In genomic region chr17:32253117-32253611, GRCh38 we compare ENCODE assay signal across 9 cellular contexts. TPM values are rescaled to one million over a fixed set of nuclear protein-coding genes. Genes with fewer than 3 reads are reported as not detected.
DNase-seq lines count a peak whose midpoint lies in the region; ATAC-seq, FAIRE-seq and TF ChIP-seq lines count a peak whose summit lies in the region.
"Had no signal": no experiment of that assay in that cellular context is flagged by ENCODE, and none has a peak within 500 bp of the region (broad histone marks: within the 10 kb centered on the region; RNA-seq: fewer than 3 reads in every experiment).

No MANE protein-coding gene starts in this region.

- peak overlapping the region; percentile 65 for H2AFZ ChIP-seq in IMR-90 (replicated peaks; ENCODE audit: low read length, poor library complexity)

- no peak overlapping the region for H4K91ac ChIP-seq in IMR-90 (ENCODE audit: insufficient read depth, low read depth, low read length)

- TF ChIP-seq RAD21 in IMR-90 (IDR thresholded peaks at IDR 0.05; ENCODE audit: low read length) = peak; percentile 99

- H4K8ac ChIP-seq in IMR-90 (ENCODE audit: low read depth in 2 of 2, low read length in 2 of 2) = no peak overlapping the region

- CTCF ChIA-PET in IMR-90 (lab: Yijun Ruan, JAX) = interaction anchor here (0.5 to 1.2 kb wide), 8 partner anchors 25 to 93 kb away, joined by 3 to 6 read pairs (median 4); no protein-coding TSS in a partner anchor

- no peaks in the 10 kb centered on the region for H3K9me3 ChIP-seq in IMR-90 (ENCODE audit: control insufficient read depth, insufficient read depth, low read length)

- POLR2A ChIA-PET in IMR-90 (lab: Charles Lee; ENCODE audit: unreplicated experiment) = no interaction called here

- no peak overlapping the region for H2BK120ac ChIP-seq in IMR-90 (ENCODE audit: low read depth, low read length)

- TF ChIP-seq CTCF in IMR-90 (conservative IDR thresholded peaks at IDR 0.05; ENCODE audit: low read depth, low read length) (peak; percentile 98), neural crest cell (conservative IDR thresholded peaks at IDR 0.05) (peak; percentile 97)

- no peak overlapping the region for H3K18ac ChIP-seq in IMR-90 (ENCODE audit: low read depth, low read length)

- no peaks in the 10 kb centered on the region for H3K79me1 ChIP-seq in IMR-90 (ENCODE audit: low read depth in 1 of 2, low read length in 2 of 2)

- H3K27ac ChIP-seq in IMR-90 (ENCODE audit: insufficient read depth, low read length) = no peak overlapping the region

- no peak overlapping the region for H4K5ac ChIP-seq in IMR-90 (ENCODE audit: low read depth, low read length)

- no peak overlapping the region for H3K23ac ChIP-seq in IMR-90 (ENCODE audit: low read depth, low read length)

- intact Hi-C loops in IMR-90 (cut with micrococcal nuclease) = loop anchor here (1.0 to 10.0 kb wide), 3 partner anchors 66 to 504 kb away; partner anchors contain the start of gene PSMD11

- H2BK15ac ChIP-seq in IMR-90 (ENCODE audit: low read depth, low read length) = no peak overlapping the region

- H3K4me2 ChIP-seq in IMR-90 (ENCODE audit: low read depth, low read length) = no peak overlapping the region

- peaks cover 5% of the 10 kb centered on the region; the same call in 1 of the 2 replicates for H3K4me1 ChIP-seq in IMR-90 (ENCODE audit: control insufficient read depth, insufficient read depth, low read length)

- no peak overlapping the region for H2BK20ac ChIP-seq in IMR-90 (ENCODE audit: low read depth, low read length)

- peaks cover 3% of the 10 kb centered on the region for H3K27me3 Mint-ChIP-seq in neural crest cell (ENCODE audit: low read depth)
- H3K27me3 Mint-ChIP-seq: activated naive CD4-positive, alpha-beta T cell treated with anti-CD3 and anti-CD28 coated beads, Interleukin-2, amount 50 U/mL, for 24 hours had no signal

- no peaks in the 10 kb centered on the region for H3K36me3 ChIP-seq in IMR-90 (ENCODE audit: control insufficient read depth, insufficient read depth, low read length)

- dilution Hi-C loops in IMR-90 (cut with HindIII; ENCODE audit: low sequenced_read_pairs, unreplicated experiment) = no loop called here

- peak; percentile 97 for ATAC-seq in IMR-90 (ENCODE audit: low read depth)
- ATAC-seq in HG03378 (IDR thresholded peaks at IDR 0.05; ENCODE audit: unreplicated experiment) = no peak

- no peak overlapping the region for H2BK5ac ChIP-seq in IMR-90 (ENCODE audit: low read depth, low read length, poor library complexity, severe bottlenecking)

- H3K4me3 ChIP-seq in IMR-90 (ENCODE audit: insufficient read depth, low read depth, low read length) = no peak overlapping the region

- H3K36me3 Mint-ChIP-seq in neural crest cell (ENCODE audit: low read depth) = no peaks in the 10 kb centered on the region
- H3K36me3 Mint-ChIP-seq: activated naive CD4-positive, alpha-beta T cell treated with anti-CD3 and anti-CD28 coated beads, Interleukin-2, amount 50 U/mL, for 24 hours had no signal

- H3K14ac ChIP-seq in IMR-90 (replicated peaks; ENCODE audit: low read depth, low read length) = no peak overlapping the region

- no peaks in the 10 kb centered on the region for H3K9me3 Mint-ChIP-seq in neural crest cell
- H3K9me3 Mint-ChIP-seq: activated naive CD4-positive, alpha-beta T cell treated with anti-CD3 and anti-CD28 coated beads, Interleukin-2, amount 50 U/mL, for 24 hours had no signal

- WGBS in IMR-90 (ENCODE audit: extremely low coverage in 2 of 2, insufficient read length in 1 of 2), 2 experiments = no CpG with 5 or more reads among the region's 12 CpGs

- no peak overlapping the region for H2AK5ac ChIP-seq in IMR-90 (ENCODE audit: low read depth, low read length)

- in situ Hi-C loops in IMR-90 (cut with MboI; ENCODE audit: low sequenced_read_pairs) = no loop called here

- no peaks in the 10 kb centered on the region for H4K20me1 ChIP-seq in IMR-90 (ENCODE audit: insufficient read depth, low read length)

- no peak overlapping the region for H3K9ac ChIP-seq in IMR-90 (ENCODE audit: low read depth, low read length)

- no peak for FAIRE-seq in RCC 7860 (lab: Jason Lieb, UNC)

- H3K56ac ChIP-seq in IMR-90 (ENCODE audit: extremely low read depth, insufficient read depth, low read length) = no peak overlapping the region

- H3K4ac ChIP-seq in IMR-90 (ENCODE audit: low read depth, low read length) = no peak overlapping the region

- H3K9me1 ChIP-seq in IMR-90 (ENCODE audit: insufficient read depth, low read length) = peaks cover 3% of the 10 kb centered on the region; the same call in 1 of the 2 replicates

- no peak overlapping the region for H3K27ac Mint-ChIP-seq in neural crest cell (ENCODE audit: unreplicated experiment)
- H3K27ac Mint-ChIP-seq: activated naive CD4-positive, alpha-beta T cell treated with anti-CD3 and anti-CD28 coated beads, Interleukin-2, amount 50 U/mL, for 24 hours had no signal

- peaks cover 4% of the 10 kb centered on the region; the same call in 1 of the 2 replicates for H3K27me3 ChIP-seq in IMR-90 (ENCODE audit: control insufficient read depth, insufficient read depth, low read length)

- DNase-seq in DMS79 (lab: John Stamatoyannopoulos, UW) (peak; percentile 45), IMR-90 (peak; percentile 65), RCC 7860 (ENCODE audit: low spot score) (peak; percentile 56), fibroblast of peridontal ligament (ENCODE audit: extremely low read depth) (peak; percentile 75), neural crest cell (ENCODE audit: low read depth, low spot score) (peak; percentile 78), stromal cell of bone marrow (ENCODE audit: low read depth) (peak; percentile 58)
- peak; percentile 83 to 86 for DNase-seq in activated T-cell treated with anti-CD3 and anti-CD28 coated beads, Interleukin-2, amount 50 U/mL, for 48 hours

- no peak overlapping the region for H3K4me3 Mint-ChIP-seq in neural crest cell
- H3K4me3 Mint-ChIP-seq: activated naive CD4-positive, alpha-beta T cell treated with anti-CD3 and anti-CD28 coated beads, Interleukin-2, amount 50 U/mL, for 24 hours had no signal

- peaks cover 17% of the 10 kb centered on the region for H3K4me1 Mint-ChIP-seq in neural crest cell
- H3K4me1 Mint-ChIP-seq: activated naive CD4-positive, alpha-beta T cell treated with anti-CD3 and anti-CD28 coated beads, Interleukin-2, amount 50 U/mL, for 24 hours had no signal

- TF ChIP-seq POLR2A in IMR-90 (IDR thresholded peaks at IDR 0.05; ENCODE audit: low read depth, low read length) = no peak

- H2AK9ac ChIP-seq in IMR-90 (replicated peaks; ENCODE audit: low read depth, low read length, poor library complexity) = no peak overlapping the region

- BruUV-seq in IMR-90 (replicated peaks; lab: Mats Ljungman, UMichigan) = no TSS peak

TF ChIP-seq in IMR-90, 13 proteins besides CTCF, POLR2A, EP300 and RAD21:
- TF ChIP-seq SMC3 (IDR thresholded peaks at IDR 0.05; ENCODE audit: low read depth, low read length) (peak; percentile 95), USF2 (IDR thresholded peaks at IDR 0.05; ENCODE audit: low read depth, low read length) (no peak)

RNA-seq across cellular contexts. Expression of gene RHBDL3, which starts 12.5 kb away (rescaled TPM):
- total RNA-seq in IMR-90 (2012; rRNA removed) = 0.18 and 0.28 TPM in 2 replicates
- 0.09 and 0.11 TPM in 2 replicates for polyA plus RNA-seq in IMR-90 (2012; rRNA removed)
- 0.07 and 0.35 TPM in 2 replicates for polyA plus RNA-seq in IMR-90 (2012; cell fraction: cytosol; rRNA removed)
- 0.08 and 0.10 TPM in 2 replicates for polyA plus RNA-seq in IMR-90 (2012; cell fraction: nucleus; rRNA removed; ENCODE audit: low replicate concordance)
- total RNA-seq in neural crest cell = 17.7 and 18.7 TPM in 2 replicates

Comparison
In these comparisons a context has a peak if more than half of its experiments do, and no peak if none do; other contexts are left out.
1. RNA of gene RHBDL3, which starts 12.5 kb away (total RNA-seq): 17.7 to 18.7 TPM in neural crest cell; 0.18 to 0.28 TPM in IMR-90; every median in the first group is over 10 times any median in the second.
2. Peak in every context shown above with its lines, with median percentiles within 50 percentile points of each other: DNase-seq.